31 cellular contexts compared by ENCODE assay signal in genomic region chr21:46163375-46163774, GRCh38. TPM values are rescaled to one million over a fixed set of nuclear protein-coding genes. Genes with fewer than 3 reads are reported as not detected.
"Had no signal": no experiment of that assay in that cellular context is flagged by ENCODE, and none has a peak within 500 bp of the region (broad histone marks: within the 10 kb centered on the region; RNA-seq: fewer than 3 reads in every experiment).

No MANE protein-coding gene starts in this region.

- H3K4me3 Mint-ChIP-seq: mesothelial cell of epicardium; naive B cell; natural killer cell treated with Interleukin-12 subunit alpha and Interleukin-12 subunit beta and Interleukin-15 and Interleukin-18, amount 100 ng/mL, for 72 hours; neural crest cell; stimulated activated effector memory CD8-positive, alpha-beta T cell treated with anti-CD3 and anti-CD28 coated beads, Interleukin-12 subunit alpha, Interleukin-12 subunit beta, amount 100 ng/mL, for 72 hours; type B pancreatic cell had no signal

- H3K9me3 Mint-ChIP-seq: natural killer cell treated with Interleukin-12 subunit alpha and Interleukin-12 subunit beta and Interleukin-15 and Interleukin-18, amount 100 ng/mL, for 72 hours; neural crest cell; stimulated activated effector memory CD8-positive, alpha-beta T cell treated with anti-CD3 and anti-CD28 coated beads, Interleukin-12 subunit alpha, Interleukin-12 subunit beta, amount 100 ng/mL, for 72 hours; type B pancreatic cell had no signal

- H3K4me3 ChIP-seq: dorsolateral prefrontal cortex, heart right ventricle, left lung, mucosa of descending colon, psoas muscle, sigmoid colon, stomach, tibial artery had no signal

- ATAC-seq: esophagus mucosa; heart right ventricle; left cardiac atrium; left lung; mucosa of descending colon; natural killer cell treated with Interleukin-12 subunit alpha and Interleukin-12 subunit beta and Interleukin-15 and Interleukin-18, amount 100 ng/mL, for 72 hours; psoas muscle; right cardiac atrium; stimulated activated effector memory CD8-positive, alpha-beta T cell treated with anti-CD3 and anti-CD28 coated beads, Interleukin-12 subunit alpha, Interleukin-12 subunit beta, amount 100 ng/mL, for 72 hours had no signal

- H3K27me3 ChIP-seq: heart right ventricle, left lung had no signal

- H3K4me1 ChIP-seq: heart right ventricle, left lung, psoas muscle had no signal

- FAIRE-seq: colon, islet of Langerhans had no signal

- H3K36me3 ChIP-seq: neutrophil, sigmoid colon had no signal

- DNase-seq: effector CD4-positive, alpha-beta T cell; foreskin melanocyte; glutamatergic neuron; heart right ventricle; hippocampal formation; left cardiac atrium; left lung; mesenchymal stem cell; mucosa of descending colon; naive B cell; psoas muscle; stimulated activated CD4-positive, alpha-beta T cell treated with anti-CD3 and anti-CD28 coated beads, Interleukin-2, amount 100 ng/mL, for 24 hours; stimulated activated CD4-positive, alpha-beta T cell treated with anti-CD3 and anti-CD28 coated beads, Interleukin-4, amount 100 ng/mL, for 24 hours; stimulated activated naive CD4-positive, alpha-beta T cell treated with Interleukin-2 at 50 U/mL for 16 hours; stomach had no signal

- H3K9me3 ChIP-seq: heart right ventricle, mucosa of descending colon, neutrophil, psoas muscle, sigmoid colon, stomach, tibial artery had no signal

- H3K27ac ChIP-seq: dorsolateral prefrontal cortex, epithelial cell of prostate, heart right ventricle, left lung, neutrophil, psoas muscle, sigmoid colon, stomach, tibial artery had no signal

- H3K27me3 Mint-ChIP-seq: type B pancreatic cell had no signal

- H3K4me1 Mint-ChIP-seq: mesothelial cell of epicardium; stimulated activated effector memory CD8-positive, alpha-beta T cell treated with anti-CD3 and anti-CD28 coated beads, Interleukin-12 subunit alpha, Interleukin-12 subunit beta, amount 100 ng/mL, for 72 hours had no signal

- H3K27ac Mint-ChIP-seq: mesothelial cell of epicardium; naive B cell; natural killer cell treated with Interleukin-12 subunit alpha and Interleukin-12 subunit beta and Interleukin-15 and Interleukin-18, amount 100 ng/mL, for 72 hours; stimulated activated effector memory CD8-positive, alpha-beta T cell treated with anti-CD3 and anti-CD28 coated beads, Interleukin-12 subunit alpha, Interleukin-12 subunit beta, amount 100 ng/mL, for 72 hours had no signal

- H3K36me3 Mint-ChIP-seq: naive B cell; natural killer cell treated with Interleukin-12 subunit alpha and Interleukin-12 subunit beta and Interleukin-15 and Interleukin-18, amount 100 ng/mL, for 72 hours; stimulated activated effector memory CD8-positive, alpha-beta T cell treated with anti-CD3 and anti-CD28 coated beads, Interleukin-12 subunit alpha, Interleukin-12 subunit beta, amount 100 ng/mL, for 72 hours had no signal

RNA-seq across cellular contexts. Expression of gene FTCD, which starts 8.0 kb away (rescaled TPM):
- total RNA-seq: lung microvascular endothelial cell; natural killer cell treated with Interleukin-12 subunit alpha and Interleukin-12 subunit beta and Interleukin-15 and Interleukin-18, amount 100 ng/mL, for 72 hours; subcutaneous adipose tissue had no signal
